ENCODE assay signal across 9 cellular contexts in genomic region chr1:84892657-84893618, GRCh38. TPM values are rescaled to one million over a fixed set of nuclear protein-coding genes. Genes with fewer than 3 reads are reported as not detected.
A peak's percentile ranks its signal among the peaks of the same experiment; 100 is the strongest.
DNase-seq lines count a peak whose midpoint lies in the region; ATAC-seq and TF ChIP-seq lines count a peak whose summit lies in the region.
"Had no signal": no experiment of that assay in that cellular context is flagged by ENCODE, and none has a peak within 500 bp of the region (broad histone marks: within the 10 kb centered on the region; RNA-seq: fewer than 3 reads in every experiment).

A gene with protein sequence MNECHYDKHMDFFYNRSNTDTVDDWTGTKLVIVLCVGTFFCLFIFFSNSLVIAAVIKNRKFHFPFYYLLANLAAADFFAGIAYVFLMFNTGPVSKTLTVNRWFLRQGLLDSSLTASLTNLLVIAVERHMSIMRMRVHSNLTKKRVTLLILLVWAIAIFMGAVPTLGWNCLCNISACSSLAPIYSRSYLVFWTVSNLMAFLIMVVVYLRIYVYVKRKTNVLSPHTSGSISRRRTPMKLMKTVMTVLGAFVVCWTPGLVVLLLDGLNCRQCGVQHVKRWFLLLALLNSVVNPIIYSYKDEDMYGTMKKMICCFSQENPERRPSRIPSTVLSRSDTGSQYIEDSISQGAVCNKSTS (minus strand): TSS chr1:84893206. CDS start chr1:84866120, 27,086 bp downstream.

- no peaks in the 10 kb centered on the region for H3K9me3 ChIP-seq in ascending aorta

- peak within 1 kb of the TSS; percentile 26 to 47 for H3K4me3 ChIP-seq in ascending aorta

- DNase-seq in GM03348 (ENCODE audit: low spot score) (peak; percentile 31), NCI-H69 (lab: John Stamatoyannopoulos, UW) (peak; percentile 37), ascending aorta (ENCODE audit: low spot score in 2 of 2) (no peak), immature natural killer cell (no peak), HUDEP-2 (lab: John Stamatoyannopoulos, UW; ENCODE audit: unreplicated experiment in 76 of 76) (no peak)
- peak in 1 of 2 donors; percentile 53 for DNase-seq in stimulated activated effector memory CD8-positive, alpha-beta T cell treated with anti-CD3 and anti-CD28 coated beads, Interleukin-12 subunit alpha, Interleukin-12 subunit beta, amount 100 ng/mL, for 72 hours (ENCODE audit: low spot score in 2 of 2)

- intact Hi-C loops in ascending aorta (cut with DNase I), result no loop called here

- H3K36me3 Mint-ChIP-seq in immature natural killer cell, result no peaks in the 10 kb centered on the region
- no peaks in the 10 kb centered on the region for H3K36me3 Mint-ChIP-seq in stimulated activated effector memory CD8-positive, alpha-beta T cell treated with anti-CD3 and anti-CD28 coated beads, Interleukin-12 subunit alpha, Interleukin-12 subunit beta, amount 100 ng/mL, for 72 hours

- no peak within 1 kb of the TSS for H3K27ac ChIP-seq in ascending aorta

- H3K4me3 Mint-ChIP-seq in immature natural killer cell, result peak within 1 kb of the TSS; percentile 34 to 67 (median 55)
- peak within 1 kb of the TSS; percentile 57 for H3K4me3 Mint-ChIP-seq in stimulated activated effector memory CD8-positive, alpha-beta T cell treated with anti-CD3 and anti-CD28 coated beads, Interleukin-12 subunit alpha, Interleukin-12 subunit beta, amount 100 ng/mL, for 72 hours

- peaks cover 8% of the 10 kb centered on the region in 2 donors for H3K4me1 Mint-ChIP-seq in immature natural killer cell
- H3K4me1 Mint-ChIP-seq in stimulated activated effector memory CD8-positive, alpha-beta T cell treated with anti-CD3 and anti-CD28 coated beads, Interleukin-12 subunit alpha, Interleukin-12 subunit beta, amount 100 ng/mL, for 72 hours, result peaks cover 18% of the 10 kb centered on the region

- TF ChIP-seq CTCF in ascending aorta (IDR thresholded peaks at IDR 0.05), result no peak

- H3K9me3 Mint-ChIP-seq in immature natural killer cell, result peaks cover 0 to 1% (median 0%) of the 10 kb centered on the region in 6 donors
- no peaks in the 10 kb centered on the region for H3K9me3 Mint-ChIP-seq in stimulated activated effector memory CD8-positive, alpha-beta T cell treated with anti-CD3 and anti-CD28 coated beads, Interleukin-12 subunit alpha, Interleukin-12 subunit beta, amount 100 ng/mL, for 72 hours

- peak; percentile 36 for ATAC-seq in stimulated activated effector memory CD8-positive, alpha-beta T cell treated with anti-CD3 and anti-CD28 coated beads, Interleukin-12 subunit alpha, Interleukin-12 subunit beta, amount 100 ng/mL, for 72 hours
- ATAC-seq in HG03457 (IDR thresholded peaks at IDR 0.05; ENCODE audit: unreplicated experiment) (no peak), GM18517 (IDR thresholded peaks at IDR 0.05; ENCODE audit: unreplicated experiment) (no peak)

- H3K4me1 ChIP-seq in ascending aorta, result peaks cover 0 to 3% of the 10 kb centered on the region in 2 donors

- no peak within 1 kb of the TSS for H3K27ac Mint-ChIP-seq in immature natural killer cell
- no peak within 1 kb of the TSS for H3K27ac Mint-ChIP-seq in stimulated activated effector memory CD8-positive, alpha-beta T cell treated with anti-CD3 and anti-CD28 coated beads, Interleukin-12 subunit alpha, Interleukin-12 subunit beta, amount 100 ng/mL, for 72 hours

- peaks cover 6 to 16% (median 15%) of the 10 kb centered on the region in 3 donors for H3K27me3 Mint-ChIP-seq in immature natural killer cell (ENCODE audit: low read depth in 3 of 3)

- H3K27me3 ChIP-seq in ascending aorta, result no peaks in the 10 kb centered on the region

- H3K36me3 ChIP-seq in ascending aorta, result no peaks in the 10 kb centered on the region

RNA-seq across cellular contexts. Expression of the gene that starts here (rescaled TPM):
- total RNA-seq in ascending aorta, result not detected
- under 1 TPM in 1 of 3 donors, not detected in 2; 0.30 TPM for polyA plus RNA-seq in immature natural killer cell
- total RNA-seq: lung microvascular endothelial cell had no signal

Comparison
In these comparisons a context has a peak if more than half of its experiments do, and no peak if none do; other contexts are left out.
1. DNase-seq: peak in GM03348 (single experiment) and NCI-H69 (single experiment); none in ascending aorta (0 of 2), immature natural killer cell (0 of 3) and HUDEP-2 (0 of 76).